24 cellular contexts compared by ENCODE assay signal in the genomic region with DNA sequence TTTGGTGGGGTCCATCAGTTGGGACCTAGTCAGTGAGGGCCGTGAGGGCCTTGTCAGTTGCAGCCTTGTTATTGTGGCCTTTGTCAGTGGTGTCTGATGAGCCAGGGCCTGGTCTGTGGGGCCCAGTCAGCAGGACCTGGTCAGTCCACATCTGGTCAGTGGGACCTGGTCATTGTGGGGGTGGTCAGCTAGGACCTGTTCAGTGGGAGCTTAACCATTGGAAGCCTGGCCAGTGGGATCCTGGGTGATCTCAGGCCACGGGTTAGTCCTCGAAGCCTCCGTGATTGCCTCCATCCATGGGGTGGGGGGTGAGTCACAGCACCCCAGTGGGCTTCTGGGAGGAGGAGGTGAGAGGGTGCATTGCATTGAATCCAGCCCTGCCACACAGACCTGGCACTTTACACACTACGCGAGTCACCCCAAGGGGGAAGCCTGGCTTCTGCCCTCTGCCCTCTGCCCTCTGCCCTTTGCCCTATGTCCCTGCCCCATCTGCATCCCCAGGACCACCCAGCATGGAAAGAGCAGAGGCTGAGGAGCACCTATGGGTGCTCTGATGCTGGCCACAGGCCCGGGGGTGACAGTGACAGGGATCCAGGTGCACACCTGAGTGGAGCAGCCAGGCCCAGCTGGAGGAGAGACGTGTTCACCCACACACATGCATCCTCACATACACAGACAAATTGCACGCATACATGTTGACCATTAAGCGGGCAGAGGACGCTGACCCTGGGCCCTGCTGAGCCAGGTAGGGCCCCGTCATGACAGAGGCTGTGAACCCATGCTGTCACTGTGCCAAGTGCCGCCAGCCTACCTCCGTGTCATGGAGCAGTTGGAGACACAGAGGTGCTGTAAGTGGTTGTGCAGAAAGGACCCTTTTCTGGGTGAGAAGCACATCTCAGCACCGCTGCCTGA.
"Had no signal": no experiment of that assay in that cellular context is flagged by ENCODE, and none has a peak within 500 bp of the region (broad histone marks: within the 10 kb centered on the region; RNA-seq: fewer than 3 reads in every experiment).

No MANE protein-coding gene starts in this region.

- H3K4me1 ChIP-seq: ascending aorta, psoas muscle, right atrium auricular region, tibial artery had no signal

- H3K4me3 ChIP-seq: ascending aorta, hepatocyte, ovary, psoas muscle, right atrium auricular region, SK-N-MC, tibial artery had no signal

- H3K9me3 Mint-ChIP-seq: activated CD4-positive, alpha-beta memory T cell treated with anti-CD3 and anti-CD28 coated beads for 36 hours; activated naive CD4-positive, alpha-beta T cell treated with anti-CD3 and anti-CD28 coated beads, Interleukin-2, amount 10 ng/mL, durations not matched to agents 7 days and 5 days; activated T-helper 2 cell treated with anti-CD3 and anti-CD28 coated beads, Interferon-gamma antibody, Interleukin-2, Interleukin-4, amounts not matched to agents 10 μg/mL and 5 μg/mL and 100 μg/mL, durations not matched to agents 14 hours and 24 hours and 36 hours; effector memory CD8-positive, alpha-beta T cell; natural killer cell had no signal

- H3K4me2 ChIP-seq: hepatocyte had no signal

- H3K36me3 Mint-ChIP-seq: activated CD4-positive, alpha-beta memory T cell treated with anti-CD3 and anti-CD28 coated beads for 36 hours; activated naive CD4-positive, alpha-beta T cell treated with anti-CD3 and anti-CD28 coated beads, Interleukin-2, amount 10 ng/mL, durations not matched to agents 7 days and 5 days; natural killer cell had no signal

- ATAC-seq: effector memory CD8-positive, alpha-beta T cell; esophagus mucosa; left ventricle myocardium superior; natural killer cell; psoas muscle had no signal

- H3K4me1 Mint-ChIP-seq: activated naive CD4-positive, alpha-beta T cell treated with anti-CD3 and anti-CD28 coated beads, Interleukin-2, amount 10 ng/mL, durations not matched to agents 7 days and 5 days; natural killer cell had no signal

- H2AFZ ChIP-seq: hepatocyte had no signal

- H3K9me3 ChIP-seq: ascending aorta, ovary, psoas muscle, right atrium auricular region, tibial artery had no signal

- H3K27ac Mint-ChIP-seq: activated CD4-positive, alpha-beta memory T cell treated with anti-CD3 and anti-CD28 coated beads for 36 hours; activated naive CD4-positive, alpha-beta T cell treated with anti-CD3 and anti-CD28 coated beads, Interleukin-2, amount 10 ng/mL, durations not matched to agents 7 days and 5 days; activated T-helper 2 cell treated with anti-CD3 and anti-CD28 coated beads, Interferon-gamma antibody, Interleukin-2, Interleukin-4, amounts not matched to agents 10 μg/mL and 5 μg/mL and 100 μg/mL, durations not matched to agents 14 hours and 24 hours and 36 hours; natural killer cell had no signal

- H3K36me3 ChIP-seq: ascending aorta, brain microvascular endothelial cell, ovary, right atrium auricular region, tibial artery had no signal

- DNase-seq: activated CD4-positive, alpha-beta memory T cell treated with anti-CD3 and anti-CD28 coated beads for 36 hours; activated naive CD4-positive, alpha-beta T cell treated with anti-CD3 and anti-CD28 coated beads, Interleukin-2, amount 10 ng/mL, durations not matched to agents 7 days and 5 days; brain microvascular endothelial cell; central memory CD4-positive, alpha-beta T cell; effector memory CD8-positive, alpha-beta T cell; glutamatergic neuron; left ventricle myocardium superior; mammary epithelial cell; midbrain; psoas muscle; stimulated activated CD4-positive, alpha-beta T cell treated with anti-CD3 and anti-CD28 coated beads, Interleukin-12 subunit alpha, Interleukin-12 subunit beta, amount 100 ng/mL, for 4 hours; stimulated activated CD4-positive, alpha-beta T cell treated with anti-CD3 and anti-CD28 coated beads, Interleukin-4, amount 100 ng/mL, for 4 hours; stimulated activated naive CD8-positive, alpha-beta T cell treated with anti-CD3 and anti-CD28 coated beads, Interleukin-15, Interleukin-2, amounts not matched to agents 100 U/mL and 50 U/mL, for 24 hours; substantia nigra had no signal

- H3K79me2 ChIP-seq: hepatocyte had no signal

- H3K27me3 ChIP-seq: ascending aorta, brain microvascular endothelial cell, hepatocyte, ovary, right atrium auricular region had no signal

- H3K4me3 Mint-ChIP-seq: activated CD4-positive, alpha-beta memory T cell treated with anti-CD3 and anti-CD28 coated beads for 36 hours; activated naive CD4-positive, alpha-beta T cell treated with anti-CD3 and anti-CD28 coated beads, Interleukin-2, amount 10 ng/mL, durations not matched to agents 7 days and 5 days; effector memory CD8-positive, alpha-beta T cell; natural killer cell had no signal

- H3K27me3 Mint-ChIP-seq: activated CD4-positive, alpha-beta memory T cell treated with anti-CD3 and anti-CD28 coated beads for 36 hours; activated naive CD4-positive, alpha-beta T cell treated with anti-CD3 and anti-CD28 coated beads, Interleukin-2, amount 10 ng/mL, durations not matched to agents 7 days and 5 days had no signal

- H3K27ac ChIP-seq: ascending aorta, brain microvascular endothelial cell, hepatocyte, ovary, psoas muscle, right atrium auricular region, SK-N-MC, tibial artery, VCaP had no signal
